20 cellular contexts compared by ENCODE assay signal in the genomic region with DNA sequence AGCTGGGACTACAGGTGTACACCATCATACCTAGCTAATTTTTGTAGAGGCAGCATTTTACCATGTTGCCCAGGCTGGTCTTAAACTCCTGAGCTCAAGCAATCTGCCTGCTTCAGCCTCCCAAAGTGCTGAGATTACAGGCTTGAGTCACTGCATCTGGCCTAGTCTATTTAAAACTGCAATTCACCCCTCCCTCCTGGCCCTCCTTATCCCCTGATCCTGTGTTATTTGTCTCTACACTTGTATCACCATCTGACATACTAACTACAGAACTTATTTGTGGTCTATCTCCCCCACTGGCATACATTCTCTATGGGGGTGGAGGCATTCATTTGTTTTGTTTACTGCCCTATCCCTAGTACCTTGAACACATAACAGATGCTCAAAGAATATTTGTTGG. TPM values are rescaled to one million over a fixed set of nuclear protein-coding genes. Genes with fewer than 3 reads are reported as not detected.
"Had no signal": no experiment of that assay in that cellular context is flagged by ENCODE, and none has a peak within 500 bp of the region (broad histone marks: within the 10 kb centered on the region; RNA-seq: fewer than 3 reads in every experiment).

No MANE protein-coding gene starts in this region.

- H3K27me3 ChIP-seq: cardiac muscle cell, foreskin keratinocyte, upper lobe of left lung had no signal

- H3K36me3 ChIP-seq: cardiac muscle cell had no signal

- H3K27ac ChIP-seq: cardiac muscle cell, foreskin keratinocyte, upper lobe of left lung had no signal

- ATAC-seq: foreskin keratinocyte; naive thymus-derived CD4-positive, alpha-beta T cell; WTC11 had no signal

- H3K9me3 ChIP-seq: upper lobe of left lung had no signal

- H3K4me3 ChIP-seq: cardiac muscle cell, lung, upper lobe of left lung had no signal

- DNase-seq: activated CD4-positive, alpha-beta memory T cell treated with anti-CD3 and anti-CD28 coated beads, Interleukin-2, amount 10 ng/mL, durations not matched to agents 7 days and 5 days; activated CD4-positive, alpha-beta T cell treated with anti-CD3 and anti-CD28 coated beads for 4 hours; activated naive CD4-positive, alpha-beta T cell treated with anti-CD3 and anti-CD28 coated beads, Interleukin-2, amount 10 ng/mL, durations not matched to agents 7 days and 5 days; activated T-cell treated with anti-CD3 and anti-CD28 coated beads, Interleukin-2, amount 50 U/mL, for 24 hours; erythroblast; foreskin keratinocyte; left cardiac atrium; midbrain; naive thymus-derived CD4-positive, alpha-beta T cell; retina; small intestine; stimulated activated CD4-positive, alpha-beta T cell treated with anti-CD3 and anti-CD28 coated beads, Interleukin-4, amount 100 ng/mL, for 4 hours; stimulated activated CD8-positive, alpha-beta memory T cell treated with anti-CD3 and anti-CD28 coated beads, Interleukin-4, amount 100 ng/mL, for 48 hours; stimulated activated naive CD4-positive, alpha-beta T cell treated with Interleukin-2 at 50 U/mL for 16 hours; substantia nigra; T-helper 2 cell; upper lobe of left lung had no signal

- H3K4me1 ChIP-seq: upper lobe of left lung had no signal

RNA-seq across cellular contexts. Expression of a gene that starts 23.7 kb away (rescaled TPM):
- total RNA-seq: activated CD4-positive, alpha-beta memory T cell treated with anti-CD3 and anti-CD28 coated beads, Interleukin-2, amount 10 ng/mL, durations not matched to agents 7 days and 5 days had no signal
